In the genomic region with DNA sequence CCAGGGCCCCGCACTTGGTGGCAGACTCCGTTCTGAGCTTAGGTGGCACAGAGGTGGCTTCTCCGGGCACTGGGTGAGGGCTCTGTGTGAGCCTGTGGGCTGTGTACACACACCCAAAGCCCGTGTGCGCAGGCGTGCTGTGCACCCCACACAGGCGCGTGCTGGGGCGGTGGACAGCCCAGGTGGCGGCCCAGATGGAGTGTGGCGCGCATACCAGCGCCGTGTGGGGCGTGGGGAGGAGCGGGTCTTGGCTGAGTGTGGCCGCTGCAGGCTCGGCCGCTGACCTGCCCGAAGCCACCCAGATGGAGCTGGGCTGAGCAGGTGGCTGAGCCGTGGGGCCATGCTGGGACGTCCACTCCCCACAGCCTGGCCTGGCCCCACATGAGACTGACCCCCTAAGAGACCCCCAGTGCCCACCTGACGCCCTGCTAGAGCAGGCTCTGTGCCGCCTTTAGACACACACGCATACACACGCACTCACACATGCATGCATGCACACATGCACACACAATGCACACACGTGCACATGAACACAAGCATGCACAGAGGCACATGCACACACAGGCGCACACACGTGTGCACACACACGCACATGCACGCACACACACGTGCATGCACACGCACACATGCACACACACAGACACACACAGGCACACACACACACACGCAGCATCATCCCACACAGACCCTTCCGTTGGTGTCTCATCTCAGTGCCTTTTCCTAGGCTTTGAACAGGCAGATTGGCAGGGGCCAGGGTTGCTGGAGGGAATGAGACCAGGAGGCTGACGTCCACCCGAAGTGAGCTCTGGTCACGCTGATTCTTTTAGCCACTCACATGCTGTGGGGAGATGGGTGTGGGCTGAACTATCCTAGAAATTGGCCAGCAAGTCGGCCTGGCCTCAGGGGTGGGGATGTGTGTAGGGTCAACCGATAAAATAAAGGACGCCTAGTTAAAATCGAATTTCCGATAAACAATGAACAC, we compare ENCODE assay signal across 12 cellular contexts. TPM values are rescaled to one million over a fixed set of nuclear protein-coding genes. Genes with fewer than 3 reads are reported as not detected.
"Had no signal": no experiment of that assay in that cellular context is flagged by ENCODE, and none has a peak within 500 bp of the region (broad histone marks: within the 10 kb centered on the region; RNA-seq: fewer than 3 reads in every experiment).

No MANE protein-coding gene starts in this region.

- H3K36me3 ChIP-seq: thyroid gland had no signal

- DNase-seq: activated B cell treated with CpG ODN at 0.5 μM for 24 hours; activated CD4-positive, alpha-beta T cell treated with anti-CD3 and anti-CD28 coated beads, Interleukin-2, amount 10 ng/mL, durations not matched to agents 7 days and 5 days; amniotic stem cell; erythroblast; hippocampal formation; kidney glomerular epithelial cell; posterior cingulate gyrus; small intestine; thyroid gland had no signal

- H3K27me3 ChIP-seq: body of pancreas, thyroid gland had no signal

- ATAC-seq: activated naive CD4-positive, alpha-beta T cell treated with anti-CD3 and anti-CD28 coated beads, Interleukin-2, amount 50 U/mL, for 72 hours had no signal

- H3K27ac ChIP-seq: body of pancreas, thyroid gland had no signal

- H3K4me3 ChIP-seq: body of pancreas, thyroid gland had no signal

- FAIRE-seq: small intestine had no signal

- H3K9me3 ChIP-seq: body of pancreas, thyroid gland had no signal

RNA-seq across cellular contexts. Expression of a gene that starts 2.1 kb away (rescaled TPM):
- total RNA-seq: activated B cell treated with CpG ODN at 0.5 μM for 24 hours; activated CD4-positive, alpha-beta T cell treated with anti-CD3 and anti-CD28 coated beads, Interleukin-2, amount 10 ng/mL, durations not matched to agents 7 days and 5 days; activated naive CD4-positive, alpha-beta T cell treated with anti-CD3 and anti-CD28 coated beads, Interleukin-2, amount 50 U/mL, for 72 hours; body of pancreas; liver; thyroid gland had no signal
- polyA plus RNA-seq: liver, small intestine had no signal
